ENCODE assay signal across 8 cellular contexts in genomic region chr17:8173871-8174322, GRCh38. TPM values are rescaled to one million over a fixed set of nuclear protein-coding genes. Genes with fewer than 3 reads are reported as not detected.
DNase-seq lines count a peak whose midpoint lies in the region; ATAC-seq, FAIRE-seq and TF ChIP-seq lines count a peak whose summit lies in the region.

No MANE protein-coding gene starts in this region.

- H3K9me3 Mint-ChIP-seq in activated CD4-positive, alpha-beta T cell treated with anti-CD3 and anti-CD28 coated beads for 36 hours (ENCODE audit: low read depth): no peaks in the 10 kb centered on the region
- H3K9me3 Mint-ChIP-seq in activated naive CD8-positive, alpha-beta T cell (ENCODE audit: low read depth): no peaks in the 10 kb centered on the region

- H3K4me3 ChIP-seq in kidney (ENCODE audit: low read length in 2 of 2) (peak overlapping the region; percentile 62 to 83), testis (peak overlapping the region in 1 of 2 donors; percentile 53)

- H3K4me1 Mint-ChIP-seq in activated CD4-positive, alpha-beta T cell treated with anti-CD3 and anti-CD28 coated beads for 36 hours: peaks cover 40% of the 10 kb centered on the region
- peaks cover 39% of the 10 kb centered on the region for H3K4me1 Mint-ChIP-seq in activated naive CD8-positive, alpha-beta T cell (ENCODE audit: low read depth)

- ATAC-seq in activated CD4-positive, alpha-beta T cell treated with anti-CD3 and anti-CD28 coated beads for 36 hours: no peak
- ATAC-seq in HG02970 (IDR thresholded peaks at IDR 0.05; ENCODE audit: low FRiP score, unreplicated experiment) (no peak), GM18870 (IDR thresholded peaks at IDR 0.05; ENCODE audit: unreplicated experiment) (no peak)

- H3K27ac ChIP-seq in kidney (ENCODE audit: low read depth in 2 of 2, low read length in 2 of 2) (peak overlapping the region; percentile 93 to 95), testis (peak overlapping the region; percentile 90 to 95)

- no peaks in the 10 kb centered on the region for H3K36me3 ChIP-seq in kidney (ENCODE audit: control insufficient read depth in 1 of 2, insufficient read depth in 2 of 2, low read length in 2 of 2)
- no peaks in the 10 kb centered on the region for H3K36me3 ChIP-seq in testis (ENCODE audit: low read depth, missing control alignments)

- intact Hi-C loops in activated CD4-positive, alpha-beta T cell treated with anti-CD3 and anti-CD28 coated beads for 36 hours (cut with DNase I, micrococcal nuclease): loop anchor here (1.0 to 5.0 kb wide), 10 partner anchors 10 to 487 kb away; partner anchors contain the start of genes SLC25A35 (in 1 of the 2), TP53 (in 1 of the 2) and WRAP53 (in 1 of the 2)
- intact Hi-C loops in kidney (cut with DNase I): no loop called here
- intact Hi-C loops in testis (cut with DNase I; ENCODE audit: low total_unique reads): no loop called here

- H3K27ac Mint-ChIP-seq in activated CD4-positive, alpha-beta T cell treated with anti-CD3 and anti-CD28 coated beads for 36 hours: peak overlapping the region; percentile 96
- H3K27ac Mint-ChIP-seq in activated naive CD8-positive, alpha-beta T cell: peak overlapping the region; percentile 100

- POLR2A ChIA-PET in activated CD4-positive, alpha-beta T cell treated with anti-CD3 and anti-CD28 coated beads for 36 hours (lab: Charles Lee): interaction anchor here (0.6 to 2.7 kb wide), 33 partner anchors 9 to 487 kb away, joined by 3 to 99 read pairs (median 8); partner anchors contain the start of genes ALOXE3, AURKB, BORCS6 and CTC1

- CTCF ChIA-PET in activated CD4-positive, alpha-beta T cell treated with anti-CD3 and anti-CD28 coated beads for 36 hours (lab: Charles Lee): interaction anchor here (0.7 to 2.1 kb wide), 9 partner anchors 10 to 113 kb away, joined by 3 to 18 read pairs (median 4); no protein-coding TSS in a partner anchor

- peak overlapping the region in 1 of 2 donors; percentile 77 for H3K9ac ChIP-seq in kidney (ENCODE audit: low read length in 2 of 2)

- TF ChIP-seq CTCF in kidney (IDR thresholded peaks at IDR 0.05; ENCODE audit: borderline replicate concordance, extremely low read depth, insufficient read depth) (no peak), testis (IDR thresholded peaks at IDR 0.05) (no peak)

- peak overlapping the region; percentile 78 for H3K4me3 Mint-ChIP-seq in activated CD4-positive, alpha-beta T cell treated with anti-CD3 and anti-CD28 coated beads for 36 hours
- H3K4me3 Mint-ChIP-seq in activated naive CD8-positive, alpha-beta T cell: peak overlapping the region; percentile 90

- H3K27me3 ChIP-seq in testis: no peaks in the 10 kb centered on the region

- FAIRE-seq in kidney (lab: Jason Lieb, UNC): no peak

- H3K27me3 Mint-ChIP-seq in activated CD4-positive, alpha-beta T cell treated with anti-CD3 and anti-CD28 coated beads for 36 hours: no peaks in the 10 kb centered on the region
- no peaks in the 10 kb centered on the region for H3K27me3 Mint-ChIP-seq in activated naive CD8-positive, alpha-beta T cell

- TF ChIP-seq POLR2A in testis (IDR thresholded peaks at IDR 0.05): no peak

- H3K9me3 ChIP-seq in kidney (ENCODE audit: control insufficient read depth in 1 of 2, low read length in 2 of 2) (no peaks in the 10 kb centered on the region), testis (no peaks in the 10 kb centered on the region)

- no peaks in the 10 kb centered on the region for H3K36me3 Mint-ChIP-seq in activated CD4-positive, alpha-beta T cell treated with anti-CD3 and anti-CD28 coated beads for 36 hours (ENCODE audit: low read depth)
- H3K36me3 Mint-ChIP-seq in activated naive CD8-positive, alpha-beta T cell: no peaks in the 10 kb centered on the region

- no peak for DNase-seq in activated CD4-positive, alpha-beta T cell treated with anti-CD3 and anti-CD28 coated beads for 36 hours
- no peak for DNase-seq in activated CD4-positive, alpha-beta T cell treated with anti-CD3 and anti-CD28 coated beads for 1 hour
- DNase-seq in kidney (no peak), testis (no peak), NCI-H1930 (lab: John Stamatoyannopoulos, UW) (no peak)

- WGBS in testis, 2 donors: 3 to 5% methylated on average over 14 of the region's 14 CpGs

- H3K4me1 ChIP-seq in kidney (ENCODE audit: control insufficient read depth in 1 of 2, insufficient read depth in 1 of 2, low read depth in 1 of 2, low read length in 2 of 2) (peaks cover 11 to 24% of the 10 kb centered on the region in 2 donors), testis (peaks cover 23% of the 10 kb centered on the region)

RNA-seq across cellular contexts. Expression of gene TMEM107, which starts 2.3 kb away (rescaled TPM):
- total RNA-seq in activated CD4-positive, alpha-beta T cell treated with anti-CD3 and anti-CD28 coated beads for 36 hours: 10 to 100 TPM; 24.0 to 34.4 TPM
- total RNA-seq in kidney: 23.4 TPM
- polyA plus RNA-seq in kidney (ENCODE audit: insufficient read depth, low read depth, low replicate concordance): 24.6 TPM
- total RNA-seq in testis: 10 to 100 TPM; 17.2 to 23.2 TPM
- 31.8 TPM for polyA plus RNA-seq in testis (ENCODE audit: insufficient read depth, low read depth, low replicate concordance)

RNA-seq across cellular contexts. Expression of gene VAMP2, which starts 11.1 kb away (rescaled TPM):
- total RNA-seq in activated CD4-positive, alpha-beta T cell treated with anti-CD3 and anti-CD28 coated beads for 36 hours: 10 to 100 TPM; 26.7 to 27.8 TPM
- total RNA-seq in kidney (107 TPM), testis (10 to 100 TPM; 66.3 to 76.5 TPM)
- polyA plus RNA-seq in kidney (ENCODE audit: insufficient read depth, low read depth, low replicate concordance) (124 TPM), testis (ENCODE audit: insufficient read depth, low read depth, low replicate concordance) (116 TPM)

RNA-seq across cellular contexts. Expression of gene BORCS6, which starts 16.1 kb away (rescaled TPM):
- 1 to 10 TPM; 3.9 to 4.5 TPM for total RNA-seq in activated CD4-positive, alpha-beta T cell treated with anti-CD3 and anti-CD28 coated beads for 36 hours
- total RNA-seq in kidney (8.6 TPM), testis (10 to 100 TPM in 1 of 2 donors, 1 to 10 TPM in 1; 8.7 to 10.4 TPM)
- polyA plus RNA-seq in kidney (ENCODE audit: insufficient read depth, low read depth, low replicate concordance) (15.4 TPM), testis (ENCODE audit: insufficient read depth, low read depth, low replicate concordance) (8.5 TPM)

RNA-seq across cellular contexts. Expression of gene PER1, which starts 21.7 kb away (rescaled TPM):
- total RNA-seq in activated CD4-positive, alpha-beta T cell treated with anti-CD3 and anti-CD28 coated beads for 36 hours: 10 to 100 TPM; 46.5 to 55.9 TPM
- total RNA-seq in kidney: 161 TPM
- polyA plus RNA-seq in kidney (ENCODE audit: insufficient read depth, low read depth, low replicate concordance): 25.2 TPM
- 100 to 1,000 TPM in 1 of 2 donors, 10 to 100 TPM in 1; 96.0 to 119 TPM for total RNA-seq in testis
- polyA plus RNA-seq in testis (ENCODE audit: insufficient read depth, low read depth, low replicate concordance): 55.1 TPM

RNA-seq across cellular contexts. Expression of gene AURKB, which starts 36.5 kb away (rescaled TPM):
- 100 to 1,000 TPM; 173 to 226 TPM for total RNA-seq in activated CD4-positive, alpha-beta T cell treated with anti-CD3 and anti-CD28 coated beads for 36 hours
- total RNA-seq in kidney (2.8 TPM), testis (1 to 10 TPM; 2.4 to 3.7 TPM)
- polyA plus RNA-seq in kidney (ENCODE audit: insufficient read depth, low read depth, low replicate concordance) (0.43 TPM), testis (ENCODE audit: insufficient read depth, low read depth, low replicate concordance) (3.2 TPM)

Comparison
In these comparisons a context has a peak if more than half of its experiments do, and no peak if none do; other contexts are left out.
1. intact Hi-C loops: an anchor here in activated CD4-positive, alpha-beta T cell treated with anti-CD3 and anti-CD28 coated beads for 36 hours (1.0 to 5.0 kb wide); none called in kidney and testis.